1 cellular context compared by ENCODE assay signal in genomic region chr1:227999056-227999930, GRCh38.
TF ChIP-seq lines count a peak whose summit lies in the region.

No MANE protein-coding gene starts in this region.

TF ChIP-seq in H1, 55 proteins besides CTCF, POLR2A, EP300 and RAD21 (continued from another document):
- no peak for TF ChIP-seq BACH1 (IDR thresholded peaks at IDR 0.05; ENCODE audit: low read length)
- no peak for TF ChIP-seq PHF8 (conservative IDR thresholded peaks at IDR 0.05; ENCODE audit: low read depth, low read length)
- peak; percentile 76; the same call in 1 of the 2 replicates for TF ChIP-seq GABPA (IDR thresholded peaks at IDR 0.05; ENCODE audit: borderline replicate concordance, insufficient read depth, low read length)
- no peak for TF ChIP-seq CHD2 (IDR thresholded peaks at IDR 0.05; ENCODE audit: low read length)
- TF ChIP-seq TEAD4 (IDR thresholded peaks at IDR 0.05; ENCODE audit: low read depth, low read length): no peak
- no peak for TF ChIP-seq CREB1 (IDR thresholded peaks at IDR 0.05)
- TF ChIP-seq HDAC2 (IDR thresholded peaks at IDR 0.05; ENCODE audit: borderline replicate concordance in 1 of 2, low read depth in 2 of 2, low read length in 2 of 2): no peak
- TF ChIP-seq NANOG (IDR thresholded peaks at IDR 0.05; ENCODE audit: insufficient read depth, low read depth, low read length, poor library complexity, severe bottlenecking): no peak
- no peak; the same call in 1 of the 2 replicates for TF ChIP-seq MAFK (IDR thresholded peaks at IDR 0.05; ENCODE audit: low read depth, low read length)
- TF ChIP-seq NRF1 (IDR thresholded peaks at IDR 0.05; ENCODE audit: low read depth, low read length): no peak
- TF ChIP-seq ATF3 (IDR thresholded peaks at IDR 0.05; ENCODE audit: insufficient read depth, low read depth, low read length): no peak
- peak; percentile 75 for TF ChIP-seq YY1 (IDR thresholded peaks at IDR 0.05; ENCODE audit: low read depth, low read length)
- TF ChIP-seq KDM1A (IDR thresholded peaks at IDR 0.05; ENCODE audit: borderline replicate concordance, low read length): no peak
- no peak for TF ChIP-seq CHD1 (IDR thresholded peaks at IDR 0.05; ENCODE audit: low read depth, low read length)
- no peak for TF ChIP-seq SIX5 (IDR thresholded peaks at IDR 0.05; ENCODE audit: low read depth, low read length)
- no peak for TF ChIP-seq HDAC6 (IDR thresholded peaks at IDR 0.05; ENCODE audit: low read depth, low read length)
- TF ChIP-seq RFX5 (IDR thresholded peaks at IDR 0.05; ENCODE audit: borderline replicate concordance, low read depth, low read length): no peak
- TF ChIP-seq JUND (IDR thresholded peaks at IDR 0.05; ENCODE audit: low read length): no peak; the same call in 1 of the 2 replicates
